ENCODE assay signal across 9 cellular contexts in the genomic region with DNA sequence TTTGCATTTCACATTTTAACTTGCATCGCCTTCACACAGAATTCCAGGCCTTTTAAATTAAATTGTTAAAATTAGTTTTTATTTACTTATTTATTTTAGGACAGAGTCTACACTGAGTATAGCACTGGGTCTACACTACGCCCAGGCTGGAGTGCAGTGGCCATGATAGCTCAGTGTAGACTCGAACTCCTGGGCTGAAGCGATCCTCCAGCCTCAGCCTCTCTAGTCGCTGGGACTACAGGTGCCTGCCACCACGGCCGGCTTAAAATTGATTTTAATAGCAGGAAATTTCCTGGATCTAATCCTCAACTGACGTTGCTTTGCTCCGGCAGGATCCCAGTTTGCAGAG. TPM values are rescaled to one million over a fixed set of nuclear protein-coding genes. Genes with fewer than 3 reads are reported as not detected.
A peak's percentile ranks its signal among the peaks of the same experiment; 100 is the strongest.
DNase-seq lines count a peak whose midpoint lies in the region; ATAC-seq, FAIRE-seq and TF ChIP-seq lines count a peak whose summit lies in the region.
"Had no signal": no experiment of that assay in that cellular context is flagged by ENCODE, and none has a peak within 500 bp of the region (broad histone marks: within the 10 kb centered on the region; RNA-seq: fewer than 3 reads in every experiment).

No MANE protein-coding gene starts in this region.

- TF ChIP-seq CTCF in WTC11 (IDR thresholded peaks at IDR 0.05), result no peak

- CTCF ChIA-PET in WTC11 (lab: Charles Lee), result interaction anchor here (0.8 to 1.7 kb wide), 3 partner anchors 8 to 206 kb away, joined by 3 to 6 read pairs (median 3); no protein-coding TSS in a partner anchor

- no peak overlapping the region for H2BK15ac ChIP-seq in mesendoderm (replicated peaks; ENCODE audit: low read depth)

- H3K4me1 ChIP-seq in small intestine (ENCODE audit: control insufficient read depth in 2 of 2, insufficient read depth in 1 of 2, low read depth in 1 of 2, low read length in 1 of 2) (no peaks in the 10 kb centered on the region), mesendoderm (ENCODE audit: control insufficient read depth, low read depth, low read length) (no peaks in the 10 kb centered on the region)

- TF ChIP-seq POLR2A in H54 (IDR thresholded peaks at IDR 0.05; ENCODE audit: low read depth, low read length), result no peak

- POLR2A ChIA-PET in WTC11 (lab: Charles Lee), result no interaction called here

- 50 to 61% (median 51%) methylated on average over 9 of the region's 9 CpGs for WGBS in small intestine, 3 donors
- WGBS in mesendoderm (ENCODE audit: extremely low coverage, insufficient coverage, low lambda C conversion rate), result no CpG with 5 or more reads among the region's 9 CpGs

- H3K4me2 ChIP-seq in mesendoderm (ENCODE audit: low read length), result no peak overlapping the region

- H3K36me3 ChIP-seq in small intestine (ENCODE audit: control insufficient read depth in 2 of 2, insufficient read depth in 2 of 2, low read length in 2 of 2), result no peaks in the 10 kb centered on the region
- no peaks in the 10 kb centered on the region for H3K36me3 ChIP-seq in mesendoderm (ENCODE audit: control insufficient read depth, insufficient read depth, low read length)

- peaks cover 9% of the 10 kb centered on the region for H3K4me1 Mint-ChIP-seq in WTC11

- H3K79me1 ChIP-seq in mesendoderm (ENCODE audit: low read length), result no peaks in the 10 kb centered on the region

- peaks cover 4% of the 10 kb centered on the region for H3K9me3 ChIP-seq in small intestine (ENCODE audit: control insufficient read depth, low read depth)

- H3K56ac ChIP-seq in mesendoderm (ENCODE audit: low read length), result no peak overlapping the region

- intact Hi-C loops in left ventricle myocardium superior (cut with micrococcal nuclease), result no loop called here

- no peak overlapping the region for H4K5ac ChIP-seq in mesendoderm (ENCODE audit: low read length)

- H4K8ac ChIP-seq in mesendoderm (ENCODE audit: low read depth, low read length), result no peak overlapping the region

- ATAC-seq in GM21423 (IDR thresholded peaks at IDR 0.05; ENCODE audit: unreplicated experiment) (peak; percentile 24), WTC11 (peak; percentile 20), left ventricle myocardium superior (peak; percentile 49)
- ATAC-seq: HCT116 had no signal

- peaks cover 14% of the 10 kb centered on the region for H3K27me3 Mint-ChIP-seq in WTC11 (ENCODE audit: low read depth)

- H2BK5ac ChIP-seq in mesendoderm (ENCODE audit: low read length), result no peak overlapping the region

- no peak overlapping the region for H3K27ac ChIP-seq in small intestine (ENCODE audit: low read depth in 1 of 2, low read length in 1 of 2)
- H3K27ac ChIP-seq in mesendoderm (ENCODE audit: low read depth, low read length), result no peak overlapping the region

- peak overlapping the region; percentile 92 for H3K4me3 Mint-ChIP-seq in WTC11

- peaks cover 32% of the 10 kb centered on the region for H3K9me3 Mint-ChIP-seq in WTC11

- DNase-seq in WTC11 (ENCODE audit: low spot score) (no peak), left ventricle myocardium superior (no peak), small intestine (no peak), NCI-H2029 (lab: John Stamatoyannopoulos, UW) (no peak), Kasumi-1 (lab: John Stamatoyannopoulos, UW) (no peak), mesendoderm (no peak), H54 (ENCODE audit: insufficient read length, low spot score) (no peak)

- H3K79me2 ChIP-seq in mesendoderm (ENCODE audit: control insufficient read depth, insufficient read depth, low read length), result no peaks in the 10 kb centered on the region

- H2BK120ac ChIP-seq in mesendoderm (ENCODE audit: low read depth, low read length), result no peak overlapping the region

- no peak overlapping the region for H2AK5ac ChIP-seq in mesendoderm (ENCODE audit: low read length)

- H3K9ac ChIP-seq in mesendoderm (ENCODE audit: low read length), result no peak overlapping the region

- H3K27me3 ChIP-seq in small intestine (ENCODE audit: control insufficient read depth in 2 of 2, insufficient read depth in 2 of 2, low read length in 2 of 2) (no peaks in the 10 kb centered on the region), mesendoderm (ENCODE audit: insufficient read depth, low read length, poor library complexity) (no peaks in the 10 kb centered on the region)

- peaks cover 27% of the 10 kb centered on the region for H3K36me3 Mint-ChIP-seq in WTC11

- no peak overlapping the region for H3K18ac ChIP-seq in mesendoderm (ENCODE audit: low read length)

- peak overlapping the region; percentile 80 for H3K27ac Mint-ChIP-seq in WTC11

- FAIRE-seq in small intestine (lab: Jason Lieb, UNC) (no peak), H54 (lab: Jason Lieb, UNC) (no peak)

- no peak overlapping the region for H3K23ac ChIP-seq in mesendoderm (ENCODE audit: low read length)

- H3K4me3 ChIP-seq in small intestine (ENCODE audit: low read depth in 1 of 2, low read length in 2 of 2) (peak overlapping the region; percentile 77 to 88), mesendoderm (ENCODE audit: low read length) (no peak overlapping the region)

- H3K4ac ChIP-seq in mesendoderm (ENCODE audit: low read depth, low read length), result no peak overlapping the region

TF ChIP-seq in WTC11, 78 proteins besides CTCF, POLR2A, EP300 and RAD21:
- TF ChIP-seq ARID4B (CRISPR knock-in tag; IDR thresholded peaks at IDR 0.05; ENCODE audit: borderline replicate concordance) (no peak), ZNF512 (CRISPR knock-in tag; IDR thresholded peaks at IDR 0.05; ENCODE audit: borderline replicate concordance) (no peak)

RNA-seq across cellular contexts. Expression of gene ZNF610, which starts 0.3 kb away (rescaled TPM):
- total RNA-seq in WTC11 (2021) (4.4 to 8.5 TPM (median 6.6 TPM) in 3 replicates), left ventricle myocardium superior (3.3 TPM)
- polyA plus RNA-seq in small intestine, result 1 to 10 TPM in 1 of 3 donors, under 1 TPM in 1, not detected in 1; 0.22 to 1.1 TPM
- polyA plus RNA-seq in mesendoderm (2013, experiment 1 of 2), result 4.4 TPM
- polyA plus RNA-seq in mesendoderm (2013, experiment 2 of 2), result 4.4 TPM

RNA-seq across cellular contexts. Expression of gene ZNF880, which starts 34.0 kb away (rescaled TPM):
- total RNA-seq in WTC11 (2021) (29.0 to 34.0 TPM (median 29.1 TPM) in 3 replicates), left ventricle myocardium superior (18.5 TPM)
- 1 to 10 TPM; 6.7 to 9.7 (median 7.7) TPM for polyA plus RNA-seq in small intestine
- 24.0 TPM for polyA plus RNA-seq in mesendoderm (2013, experiment 1 of 2)
- polyA plus RNA-seq in mesendoderm (2013, experiment 2 of 2), result 23.6 TPM

RNA-seq across cellular contexts. Expression of gene ZNF480, which starts 38.8 kb away (rescaled TPM):
- total RNA-seq in WTC11 (2021), result 26.4 to 36.0 TPM (median 31.3 TPM) in 3 replicates
- total RNA-seq in left ventricle myocardium superior, result 16.0 TPM
- 1 to 10 TPM; 4.0 to 6.5 (median 5.6) TPM for polyA plus RNA-seq in small intestine
- polyA plus RNA-seq in mesendoderm (2013, experiment 1 of 2), result 14.6 TPM
- polyA plus RNA-seq in mesendoderm (2013, experiment 2 of 2), result 14.4 TPM
